1 cellular context compared by ENCODE assay signal in the genomic region with DNA sequence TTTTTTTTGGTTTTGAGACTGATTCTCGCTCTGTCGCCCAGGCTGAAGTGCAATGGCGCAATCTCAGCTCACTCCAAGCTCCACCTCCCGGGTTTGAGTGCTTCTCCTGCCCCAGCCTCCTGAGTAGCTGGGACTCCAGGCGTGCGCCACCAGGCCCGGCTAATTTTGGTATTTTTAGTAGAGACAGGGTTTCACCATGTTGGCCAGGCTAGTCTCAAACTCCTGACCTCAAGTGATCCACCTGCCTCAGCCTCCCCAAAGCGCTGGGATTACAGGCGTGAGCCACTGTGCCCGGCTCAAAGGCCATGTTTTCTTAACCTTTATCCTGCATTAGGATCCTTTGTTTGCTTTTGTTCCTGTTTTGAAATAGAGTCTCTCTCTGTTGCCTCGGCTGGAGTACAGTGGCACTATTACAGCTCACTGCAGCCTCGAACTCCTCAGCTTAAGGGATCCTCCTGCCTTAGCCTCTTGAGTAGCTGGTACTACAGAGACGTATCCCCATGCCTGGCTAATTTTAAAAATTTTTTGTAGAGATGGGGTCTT.
A peak's percentile ranks its signal among the peaks of the same experiment; 100 is the strongest.
TF ChIP-seq lines count a peak whose summit lies in the region.

No MANE protein-coding gene starts in this region.

TF ChIP-seq in liver, 16 proteins besides CTCF, POLR2A, EP300 and RAD21 (continued from another document):
- TF ChIP-seq, protein P1, sequence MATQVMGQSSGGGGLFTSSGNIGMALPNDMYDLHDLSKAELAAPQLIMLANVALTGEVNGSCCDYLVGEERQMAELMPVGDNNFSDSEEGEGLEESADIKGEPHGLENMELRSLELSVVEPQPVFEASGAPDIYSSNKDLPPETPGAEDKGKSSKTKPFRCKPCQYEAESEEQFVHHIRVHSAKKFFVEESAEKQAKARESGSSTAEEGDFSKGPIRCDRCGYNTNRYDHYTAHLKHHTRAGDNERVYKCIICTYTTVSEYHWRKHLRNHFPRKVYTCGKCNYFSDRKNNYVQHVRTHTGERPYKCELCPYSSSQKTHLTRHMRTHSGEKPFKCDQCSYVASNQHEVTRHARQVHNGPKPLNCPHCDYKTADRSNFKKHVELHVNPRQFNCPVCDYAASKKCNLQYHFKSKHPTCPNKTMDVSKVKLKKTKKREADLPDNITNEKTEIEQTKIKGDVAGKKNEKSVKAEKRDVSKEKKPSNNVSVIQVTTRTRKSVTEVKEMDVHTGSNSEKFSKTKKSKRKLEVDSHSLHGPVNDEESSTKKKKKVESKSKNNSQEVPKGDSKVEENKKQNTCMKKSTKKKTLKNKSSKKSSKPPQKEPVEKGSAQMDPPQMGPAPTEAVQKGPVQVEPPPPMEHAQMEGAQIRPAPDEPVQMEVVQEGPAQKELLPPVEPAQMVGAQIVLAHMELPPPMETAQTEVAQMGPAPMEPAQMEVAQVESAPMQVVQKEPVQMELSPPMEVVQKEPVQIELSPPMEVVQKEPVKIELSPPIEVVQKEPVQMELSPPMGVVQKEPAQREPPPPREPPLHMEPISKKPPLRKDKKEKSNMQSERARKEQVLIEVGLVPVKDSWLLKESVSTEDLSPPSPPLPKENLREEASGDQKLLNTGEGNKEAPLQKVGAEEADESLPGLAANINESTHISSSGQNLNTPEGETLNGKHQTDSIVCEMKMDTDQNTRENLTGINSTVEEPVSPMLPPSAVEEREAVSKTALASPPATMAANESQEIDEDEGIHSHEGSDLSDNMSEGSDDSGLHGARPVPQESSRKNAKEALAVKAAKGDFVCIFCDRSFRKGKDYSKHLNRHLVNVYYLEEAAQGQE (IDR thresholded peaks at IDR 0.05), result peak; percentile 56
